In genomic region chr6:16883414-16883813, GRCh38 we compare ENCODE assay signal across 15 cellular contexts.
DNase-seq lines count a peak whose midpoint lies in the region; ATAC-seq and TF ChIP-seq lines count a peak whose summit lies in the region.
"Had no signal": no experiment of that assay in that cellular context is flagged by ENCODE, and none has a peak within 500 bp of the region (broad histone marks: within the 10 kb centered on the region; RNA-seq: fewer than 3 reads in every experiment).

No MANE protein-coding gene starts in this region.

- intact Hi-C loops in transverse colon (cut with DNase I; ENCODE audit: low total_unique reads) = no loop called here

- H3K9me3 ChIP-seq in adipocyte (ENCODE audit: control insufficient read depth, low read length) (peaks cover 4% of the 10 kb centered on the region), transverse colon (peaks cover 0 to 2% of the 10 kb centered on the region in 2 donors)
- H3K9me3 ChIP-seq: A549, Caco-2 had no signal

- TF ChIP-seq EP300 in transverse colon (IDR thresholded peaks at IDR 0.05; ENCODE audit: low read depth) = no peak

- peak; percentile 68 for DNase-seq in EH (ENCODE audit: low read depth)
- peak; percentile 53 for DNase-seq in M059J (ENCODE audit: low read depth)
- peak; percentile 23 for DNase-seq in adipocyte (ENCODE audit: low read depth)
- peak; percentile 51 for DNase-seq in astrocyte of the spinal cord (ENCODE audit: low read depth, low spot score)
- no peak for DNase-seq in transverse colon
- DNase-seq: AML-193; Caco-2; CD4-positive, alpha-beta T cell; GF-D8; H9 had no signal

- no peak for TF ChIP-seq CTCF in astrocyte of the spinal cord (IDR thresholded peaks at IDR 0.05; ENCODE audit: low read depth, low read length)
- TF ChIP-seq CTCF in transverse colon (IDR thresholded peaks at IDR 0.05) = no peak

- H3K27me3 ChIP-seq in adipocyte (replicated peaks; ENCODE audit: control insufficient read depth, insufficient read depth, low read length) (no peaks in the 10 kb centered on the region), transverse colon (peaks cover 3% of the 10 kb centered on the region)

- no peak for TF ChIP-seq POLR2A in transverse colon (IDR thresholded peaks at IDR 0.05)

- no peak overlapping the region for H3K9ac ChIP-seq in adipocyte (ENCODE audit: low read length)

- H3K4me3 ChIP-seq in adipocyte (ENCODE audit: low read length) (no peak overlapping the region), astrocyte of the spinal cord (ENCODE audit: low read depth, low read length) (no peak overlapping the region), transverse colon (no peak overlapping the region)
- H3K4me3 ChIP-seq: A549 had no signal

- H3K36me3 ChIP-seq in adipocyte (ENCODE audit: control insufficient read depth, insufficient read depth, low read length, severe bottlenecking) = no peaks in the 10 kb centered on the region
- no peaks in the 10 kb centered on the region for H3K36me3 ChIP-seq in transverse colon

- ATAC-seq in GM18511 (IDR thresholded peaks at IDR 0.05; ENCODE audit: unreplicated experiment) (no peak), HG03175 (IDR thresholded peaks at IDR 0.05; ENCODE audit: unreplicated experiment) (no peak)
- ATAC-seq: A549 had no signal

- in situ Hi-C loops in astrocyte of the spinal cord (cut with HindIII; ENCODE audit: low sequenced_read_pairs) = no loop called here
- in situ Hi-C loops in transverse colon (cut with MboI; ENCODE audit: low pct_ligation_motif_present in 1 of 4, low pct_unique_long_range_greater_than_20kb in 1 of 4, low sequenced_read_pairs in 3 of 4) = no loop called here

- H3K27ac ChIP-seq in transverse colon = no peak overlapping the region
- H3K27ac ChIP-seq: 22Rv1, A549, C4-2B had no signal

- H3K4me1 ChIP-seq in adipocyte (ENCODE audit: control insufficient read depth, insufficient read depth, low read length) = no peaks in the 10 kb centered on the region
- no peaks in the 10 kb centered on the region for H3K4me1 ChIP-seq in transverse colon
- H3K4me1 ChIP-seq: A549, Caco-2 had no signal
